8 cellular contexts compared by ENCODE assay signal in the genomic region with DNA sequence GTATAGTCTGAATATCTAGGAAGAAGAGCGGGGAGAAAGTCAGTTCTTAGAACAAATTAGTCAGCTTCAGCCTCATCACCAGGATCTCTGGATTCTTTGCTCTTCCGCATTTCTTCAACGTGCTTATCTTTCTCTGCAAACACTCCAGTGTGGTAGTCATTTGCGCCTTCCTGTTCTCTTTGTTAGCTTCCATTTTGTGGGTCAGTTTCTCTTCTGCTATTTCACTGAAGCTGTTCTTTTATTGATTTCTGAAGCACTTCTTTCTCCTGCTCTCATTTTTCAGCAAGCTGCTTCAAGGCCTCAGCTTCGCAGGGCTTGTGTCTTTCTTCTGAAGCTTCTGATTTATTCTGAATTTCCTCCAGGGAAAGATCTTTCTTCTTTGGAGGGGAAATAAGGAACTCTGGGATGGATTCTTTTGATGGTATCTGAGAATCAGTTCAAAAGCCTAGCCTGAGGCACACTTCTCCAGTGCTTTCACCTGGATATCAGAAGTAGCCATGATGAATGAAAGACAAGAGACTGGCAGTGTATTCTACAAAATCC. TPM values are rescaled to one million over a fixed set of nuclear protein-coding genes. Genes with fewer than 3 reads are reported as not detected.
DNase-seq lines count a peak whose midpoint lies in the region; ATAC-seq and TF ChIP-seq lines count a peak whose summit lies in the region.

No MANE protein-coding gene starts in this region.

- POLR2A ChIA-PET in OCI-LY7 (lab: Charles Lee), result interaction anchor here (0.6 to 4.0 kb wide), 21 partner anchors 10 to 546 kb away, joined by 3 to 59 read pairs (median 4); partner anchors contain the start of gene AMN1

- H3K9ac ChIP-seq in GM23248, result no peak overlapping the region

- ATAC-seq in GM18511 (IDR thresholded peaks at IDR 0.05; ENCODE audit: unreplicated experiment) (peak; percentile 91), HG02642 (IDR thresholded peaks at IDR 0.05; ENCODE audit: poor library complexity, unreplicated experiment) (peak; percentile 80)

- intact Hi-C loops in OCI-LY7 (cut with micrococcal nuclease; ENCODE audit: unreplicated experiment), result no loop called here

- no peaks in the 10 kb centered on the region for H3K9me2 ChIP-seq in OCI-LY7 (ENCODE audit: insufficient read depth, low read length)
- no peaks in the 10 kb centered on the region for H3K9me2 ChIP-seq in GM23248 (ENCODE audit: insufficient read depth)

- peak overlapping the region; percentile 50 for H3K4me3 ChIP-seq in OCI-LY7 (ENCODE audit: low read depth, low read length, poor library complexity, severe bottlenecking)
- no peak overlapping the region for H3K4me3 ChIP-seq in GM23248

- CTCF ChIA-PET in OCI-LY7 (lab: Charles Lee; ENCODE audit: unreplicated experiment), result interaction anchor here (1.3 kb wide), 1 partner anchor 46 kb away, joined by 4 read pairs; no protein-coding TSS in a partner anchor

- H3K9me3 ChIP-seq in OCI-LY7 (ENCODE audit: low read length), result peaks cover 20% of the 10 kb centered on the region
- H3K9me3 ChIP-seq in GM23248 (ENCODE audit: low read depth), result no peaks in the 10 kb centered on the region

- H3K4me2 ChIP-seq in OCI-LY7 (ENCODE audit: low read length), result peak overlapping the region; percentile 51
- H3K4me2 ChIP-seq in GM23248 (ENCODE audit: unreplicated experiment), result no peak overlapping the region

- 94 to 99% methylated on average over 5 of the region's 5 CpGs for WGBS in GM23248 (ENCODE audit: low coverage in 1 of 2, low lambda C conversion rate in 2 of 2, missing lambda C conversion rate in 2 of 2), 2 experiments

- TF ChIP-seq CTCF in OCI-LY7 (conservative IDR thresholded peaks at IDR 0.05; ENCODE audit: low read length), result no peak

- no peaks in the 10 kb centered on the region for H3K27me3 ChIP-seq in layer of hippocampus (ENCODE audit: control insufficient read depth, insufficient read depth, low read length)
- no peaks in the 10 kb centered on the region for H3K27me3 ChIP-seq in GM23248 (replicated peaks; ENCODE audit: insufficient read depth)

- H3K79me2 ChIP-seq in OCI-LY7 (ENCODE audit: insufficient read depth, low read depth, low read length), result no peaks in the 10 kb centered on the region; the same call in 1 of the 2 replicates
- no peaks in the 10 kb centered on the region for H3K79me2 ChIP-seq in GM23248 (ENCODE audit: insufficient read depth)

- no peaks in the 10 kb centered on the region for H3F3A ChIP-seq in GM23248 (ENCODE audit: insufficient read depth)

- H3K36me3 ChIP-seq in OCI-LY7 (ENCODE audit: insufficient read depth, low read length) (peaks cover 43% of the 10 kb centered on the region), GM23248 (ENCODE audit: low read depth) (no peaks in the 10 kb centered on the region)

- in situ Hi-C loops in GM23248 (cut with MboI), result no loop called here

- DNase-seq in OCI-LY7 (ENCODE audit: low spot score) (peak; percentile 88), activated gamma-delta T cell (lab: John Stamatoyannopoulos, UW) (no peak), GM23248 (no peak), T-helper 2 cell (no peak), COLO829 (ENCODE audit: low spot score) (no peak)

- no TSS peak for BruUV-seq in OCI-LY7 (replicated peaks; lab: Mats Ljungman, UMichigan)

- H4K20me1 ChIP-seq in OCI-LY7 (ENCODE audit: insufficient read depth, low read length) (no peaks in the 10 kb centered on the region), GM23248 (ENCODE audit: insufficient read depth) (no peaks in the 10 kb centered on the region)

- H3K4me1 ChIP-seq in OCI-LY7 (ENCODE audit: insufficient read depth, low read length, poor library complexity, severe bottlenecking), result peaks cover 20% of the 10 kb centered on the region
- no peaks in the 10 kb centered on the region for H3K4me1 ChIP-seq in GM23248 (ENCODE audit: insufficient read depth)

- H3K27ac ChIP-seq in OCI-LY7 (ENCODE audit: low read depth, low read length, poor library complexity, severe bottlenecking) (peak overlapping the region; percentile 80), layer of hippocampus (ENCODE audit: low read depth, low read length) (peak overlapping the region; percentile 57), GM23248 (no peak overlapping the region)

- H2AFZ ChIP-seq in OCI-LY7 (ENCODE audit: low read length) (peak overlapping the region; percentile 99), GM23248 (no peak overlapping the region)

RNA-seq across cellular contexts. Expression of gene AMN1, which starts 13.5 kb away (rescaled TPM):
- total RNA-seq in OCI-LY7 (2014; rRNA removed; shearing (Covaris generic)), result 14.1 and 20.1 TPM in 2 replicates
- 12.6 and 15.2 TPM in 2 replicates for total RNA-seq in OCI-LY7 (2022)
- total RNA-seq in GM23248 (2014; rRNA removed; shearing (Covaris generic)), result 5.7 and 12.9 TPM in 2 replicates
- 5.0 and 5.2 TPM in 2 replicates for polyA plus RNA-seq in GM23248 (2016; fragmentation: Nextera tagmentation; extraction: Ambion mirVana)

RNA-seq across cellular contexts. Expression of gene ETFBKMT, which starts 55.9 kb away (rescaled TPM):
- 0.54 and 0.92 TPM in 2 replicates for total RNA-seq in OCI-LY7 (2014; rRNA removed; shearing (Covaris generic))
- 2.8 and 3.0 TPM in 2 replicates for total RNA-seq in OCI-LY7 (2022)
- total RNA-seq in GM23248 (2014; rRNA removed; shearing (Covaris generic)), result 1.8 and 3.4 TPM in 2 replicates
- polyA plus RNA-seq in GM23248 (2016; fragmentation: Nextera tagmentation; extraction: Ambion mirVana), result 2.6 and 4.3 TPM in 2 replicates
